1 cellular context compared by ENCODE assay signal in the genomic region with DNA sequence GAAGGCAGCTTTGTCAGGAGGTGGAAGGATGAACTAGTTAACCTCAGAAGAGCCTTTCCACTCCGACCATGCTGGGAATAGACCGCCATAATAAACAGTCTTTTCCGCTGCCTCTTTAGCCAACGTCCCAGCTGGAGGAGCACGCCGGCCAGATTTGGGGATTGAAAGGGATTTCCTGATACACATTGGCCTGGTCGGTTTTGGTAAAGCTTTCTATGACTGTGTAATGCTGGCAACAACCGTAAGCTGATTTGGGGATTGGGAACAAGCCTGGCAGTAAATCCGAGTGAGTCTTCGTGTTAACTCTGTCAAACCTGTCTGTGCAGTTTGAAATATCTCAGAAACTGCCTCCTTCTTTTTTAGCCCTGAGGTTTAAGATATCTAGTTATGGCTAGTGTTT.
TF ChIP-seq lines count a peak whose summit lies in the region.

No MANE protein-coding gene starts in this region.

TF ChIP-seq in H1, 55 proteins besides CTCF, POLR2A, EP300 and RAD21 (continued from another document):
- TF ChIP-seq, protein P1, sequence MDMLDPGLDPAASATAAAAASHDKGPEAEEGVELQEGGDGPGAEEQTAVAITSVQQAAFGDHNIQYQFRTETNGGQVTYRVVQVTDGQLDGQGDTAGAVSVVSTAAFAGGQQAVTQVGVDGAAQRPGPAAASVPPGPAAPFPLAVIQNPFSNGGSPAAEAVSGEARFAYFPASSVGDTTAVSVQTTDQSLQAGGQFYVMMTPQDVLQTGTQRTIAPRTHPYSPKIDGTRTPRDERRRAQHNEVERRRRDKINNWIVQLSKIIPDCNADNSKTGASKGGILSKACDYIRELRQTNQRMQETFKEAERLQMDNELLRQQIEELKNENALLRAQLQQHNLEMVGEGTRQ (IDR thresholded peaks at IDR 0.05; ENCODE audit: low read length) = no peak
- TF ChIP-seq SIRT6 (IDR thresholded peaks at IDR 0.05; ENCODE audit: low read length) = no peak
- no peak for TF ChIP-seq EGR1 (IDR thresholded peaks at IDR 0.05; ENCODE audit: borderline replicate concordance, low read depth, low read length)
- TF ChIP-seq RBBP5 (IDR thresholded peaks at IDR 0.05; ENCODE audit: borderline replicate concordance, low read depth, low read length) = no peak
- no peak for TF ChIP-seq GTF2F1 (IDR thresholded peaks at IDR 0.05; ENCODE audit: borderline replicate concordance, low read depth, low read length)
- no peak for TF ChIP-seq SAP30 (IDR thresholded peaks at IDR 0.05; ENCODE audit: insufficient read depth, insufficient replicate concordance, low read length)
- TF ChIP-seq SP2 (IDR thresholded peaks at IDR 0.05; ENCODE audit: low read length) = no peak
- no peak for TF ChIP-seq ASH2L (IDR thresholded peaks at IDR 0.05; ENCODE audit: low read length)
- TF ChIP-seq CREB1 (IDR thresholded peaks at IDR 0.05) = no peak
